In the genomic region with DNA sequence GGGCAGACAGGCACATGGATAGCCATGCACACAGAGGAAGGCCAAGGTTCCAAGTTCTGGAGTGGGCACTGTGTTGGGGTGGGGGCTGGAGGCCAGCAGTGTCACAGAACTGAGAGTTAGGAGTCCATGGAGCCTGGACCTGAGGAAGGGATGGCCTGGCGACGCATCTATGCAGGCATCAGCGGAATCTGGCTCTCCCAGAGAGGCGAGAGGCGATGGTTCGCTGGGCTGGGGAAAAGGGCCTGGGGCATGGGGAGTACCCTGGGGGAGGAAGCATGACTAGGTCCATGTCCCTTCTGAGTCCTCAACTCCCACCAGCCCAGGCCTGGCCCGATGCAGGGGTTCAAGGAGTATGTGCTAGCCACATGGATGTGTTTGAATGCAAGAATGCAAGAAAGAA, we compare ENCODE assay signal across 1 cellular context.
TF ChIP-seq lines count a peak whose summit lies in the region.

No MANE protein-coding gene starts in this region.

TF ChIP-seq in IMR-90, 13 proteins besides CTCF, POLR2A, EP300 and RAD21:
- TF ChIP-seq MAFK (IDR thresholded peaks at IDR 0.05; ENCODE audit: low read depth, low read length) = no peak
- TF ChIP-seq, protein P1, sequence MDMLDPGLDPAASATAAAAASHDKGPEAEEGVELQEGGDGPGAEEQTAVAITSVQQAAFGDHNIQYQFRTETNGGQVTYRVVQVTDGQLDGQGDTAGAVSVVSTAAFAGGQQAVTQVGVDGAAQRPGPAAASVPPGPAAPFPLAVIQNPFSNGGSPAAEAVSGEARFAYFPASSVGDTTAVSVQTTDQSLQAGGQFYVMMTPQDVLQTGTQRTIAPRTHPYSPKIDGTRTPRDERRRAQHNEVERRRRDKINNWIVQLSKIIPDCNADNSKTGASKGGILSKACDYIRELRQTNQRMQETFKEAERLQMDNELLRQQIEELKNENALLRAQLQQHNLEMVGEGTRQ (IDR thresholded peaks at IDR 0.05; ENCODE audit: low read depth, low read length) = no peak
- TF ChIP-seq NFE2L2 (IDR thresholded peaks at IDR 0.05; ENCODE audit: low read depth, low read length) = no peak
- no peak for TF ChIP-seq MXI1 (IDR thresholded peaks at IDR 0.05; ENCODE audit: borderline replicate concordance, low read depth, low read length)
- TF ChIP-seq, protein P2, sequence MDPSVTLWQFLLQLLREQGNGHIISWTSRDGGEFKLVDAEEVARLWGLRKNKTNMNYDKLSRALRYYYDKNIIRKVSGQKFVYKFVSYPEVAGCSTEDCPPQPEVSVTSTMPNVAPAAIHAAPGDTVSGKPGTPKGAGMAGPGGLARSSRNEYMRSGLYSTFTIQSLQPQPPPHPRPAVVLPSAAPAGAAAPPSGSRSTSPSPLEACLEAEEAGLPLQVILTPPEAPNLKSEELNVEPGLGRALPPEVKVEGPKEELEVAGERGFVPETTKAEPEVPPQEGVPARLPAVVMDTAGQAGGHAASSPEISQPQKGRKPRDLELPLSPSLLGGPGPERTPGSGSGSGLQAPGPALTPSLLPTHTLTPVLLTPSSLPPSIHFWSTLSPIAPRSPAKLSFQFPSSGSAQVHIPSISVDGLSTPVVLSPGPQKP (IDR thresholded peaks at IDR 0.05; ENCODE audit: borderline replicate concordance, low read depth, low read length) = no peak
